In the genomic region with DNA sequence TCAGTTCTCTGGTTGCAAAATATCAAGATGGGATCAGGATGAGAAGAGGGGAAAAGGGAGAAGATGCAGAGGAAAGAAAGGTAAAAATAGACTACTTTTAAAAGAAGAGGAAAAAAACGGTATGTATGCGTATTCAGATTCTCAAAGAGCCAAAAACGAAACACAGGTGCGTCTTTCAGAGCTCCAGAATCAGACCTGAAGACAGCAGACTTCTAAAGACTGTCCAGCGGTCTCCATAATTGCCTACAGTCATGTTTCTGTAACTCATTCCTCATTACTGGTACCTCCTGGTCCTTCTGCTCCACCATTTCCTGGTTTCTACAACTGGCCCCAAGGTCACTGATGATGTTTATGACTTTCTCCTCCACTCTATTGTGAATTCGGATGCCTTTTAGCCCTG, we compare ENCODE assay signal across 9 cellular contexts. TPM values are rescaled to one million over a fixed set of nuclear protein-coding genes. Genes with fewer than 3 reads are reported as not detected.
"Had no signal": no experiment of that assay in that cellular context is flagged by ENCODE, and none has a peak within 500 bp of the region (broad histone marks: within the 10 kb centered on the region; RNA-seq: fewer than 3 reads in every experiment).

No MANE protein-coding gene starts in this region.

- H3K4me2 ChIP-seq: GM23338 had no signal

- ATAC-seq: GM23338, HCT116 had no signal

- H3K27ac Mint-ChIP-seq: GM23338, H9, HFFc6 had no signal

- DNase-seq: GM23248, GOT3, H7, H9, HCEC 1CT, HFFc6 had no signal

- H3K36me3 ChIP-seq: HAP-1 had no signal

- H3K9ac ChIP-seq: GM23248 had no signal

- H3K9me3 ChIP-seq: HAP-1 had no signal

- H3K4me1 ChIP-seq: HAP-1 had no signal

- H3K4me3 Mint-ChIP-seq: GM23338, H9, HFFc6 had no signal

- H2AFZ ChIP-seq: GM23248, GM23338 had no signal

- H3K4me3 ChIP-seq: GM23248, GM23338, HAP-1 had no signal

- H3K27ac ChIP-seq: GM23248 had no signal

- H3K9me3 Mint-ChIP-seq: GM23338, H9, HFFc6 had no signal

RNA-seq across cellular contexts. Expression of a gene that starts 12.4 kb away (rescaled TPM):
- polyA plus RNA-seq: GM23248 had no signal
